ENCODE assay signal across 15 cellular contexts in genomic region chr7:37275086-37275485, GRCh38.
DNase-seq lines count a peak whose midpoint lies in the region; ATAC-seq and TF ChIP-seq lines count a peak whose summit lies in the region.
"Had no signal": no experiment of that assay in that cellular context is flagged by ENCODE, and none has a peak within 500 bp of the region (broad histone marks: within the 10 kb centered on the region; RNA-seq: fewer than 3 reads in every experiment).

No MANE protein-coding gene starts in this region.

- TF ChIP-seq POLR2A in stomach (IDR thresholded peaks at IDR 0.05), result no peak

- intact Hi-C loops in dorsolateral prefrontal cortex (cut with DNase I), result loop anchor here in 1 of 2 donors (5.0 kb wide), 1 partner anchor 43 kb away; no protein-coding TSS in a partner anchor
- intact Hi-C loops in stomach (cut with DNase I; ENCODE audit: low total_unique reads), result no loop called here

- H3K9me3 ChIP-seq in neural progenitor cell (ENCODE audit: low read depth) (no peaks in the 10 kb centered on the region), stomach (no peaks in the 10 kb centered on the region)
- H3K9me3 ChIP-seq: HAP-1 had no signal

- CTCF ChIA-PET in activated naive CD4-positive, alpha-beta T cell treated with anti-CD3 and anti-CD28 coated beads, Interleukin-2, amount 10 ng/mL, durations not matched to agents 7 days and 5 days (lab: Charles Lee), result interaction anchor here (1.0 to 2.2 kb wide), 3 partner anchors 10 to 220 kb away, joined by 3 to 7 read pairs (median 4); no protein-coding TSS in a partner anchor

- no peak for TF ChIP-seq CTCF in dorsolateral prefrontal cortex (IDR thresholded peaks at IDR 0.05 in 54 of 56, conservative IDR thresholded peaks at IDR 0.05 in 2 of 56; ENCODE audit: low read depth in 1 of 56, partially characterized antibody in 56 of 56)
- TF ChIP-seq CTCF in neural progenitor cell (IDR thresholded peaks at IDR 0.05), result no peak
- TF ChIP-seq CTCF in stomach (IDR thresholded peaks at IDR 0.05), result no peak

- H3K36me3 Mint-ChIP-seq in activated naive CD4-positive, alpha-beta T cell treated with anti-CD3 and anti-CD28 coated beads, Interleukin-2, amount 10 ng/mL, durations not matched to agents 7 days and 5 days, result peaks cover 37% of the 10 kb centered on the region
- H3K36me3 Mint-ChIP-seq in activated naive CD4-positive, alpha-beta T cell treated with anti-CD3 and anti-CD28 coated beads, Interleukin-2, amount 50 U/mL, for 72 hours, result peaks cover 4 to 22% of the 10 kb centered on the region in 2 donors
- H3K36me3 Mint-ChIP-seq in neural progenitor cell, result peaks cover 5% of the 10 kb centered on the region

- no peaks in the 10 kb centered on the region for H3K27me3 Mint-ChIP-seq in activated naive CD4-positive, alpha-beta T cell treated with anti-CD3 and anti-CD28 coated beads, Interleukin-2, amount 10 ng/mL, durations not matched to agents 7 days and 5 days
- H3K27me3 Mint-ChIP-seq in neural progenitor cell (ENCODE audit: insufficient read depth, low read depth), result peaks cover 2% of the 10 kb centered on the region

- H3K4me3 ChIP-seq in dorsolateral prefrontal cortex (no peak overlapping the region), neural progenitor cell (no peak overlapping the region), stomach (no peak overlapping the region)
- H3K4me3 ChIP-seq: HAP-1 had no signal

- DNase-seq in activated naive CD4-positive, alpha-beta T cell treated with anti-CD3 and anti-CD28 coated beads, Interleukin-2, amount 10 ng/mL, durations not matched to agents 7 days and 5 days, result no peak
- no peak for DNase-seq in activated naive CD4-positive, alpha-beta T cell treated with anti-CD3 and anti-CD28 coated beads, Interleukin-2, amount 50 U/mL, for 72 hours (ENCODE audit: low spot score in 2 of 2)
- DNase-seq in dorsolateral prefrontal cortex, result no peak
- DNase-seq in neural progenitor cell (ENCODE audit: low spot score), result no peak
- DNase-seq in Kasumi-1 (lab: John Stamatoyannopoulos, UW), result no peak
- no peak for DNase-seq in NCI-H2171 (lab: John Stamatoyannopoulos, UW)
- no peak for DNase-seq in stomach
- DNase-seq: CD8-positive, alpha-beta T cell; COR-L47; DND-41; GF-D8 had no signal

- H3K4me1 Mint-ChIP-seq in activated naive CD4-positive, alpha-beta T cell treated with anti-CD3 and anti-CD28 coated beads, Interleukin-2, amount 10 ng/mL, durations not matched to agents 7 days and 5 days, result peaks cover 47% of the 10 kb centered on the region
- H3K4me1 Mint-ChIP-seq in neural progenitor cell, result peaks cover 8% of the 10 kb centered on the region
- H3K4me1 Mint-ChIP-seq: CD14-positive monocyte had no signal

- WGBS in stomach, 5 donors, result 51 to 75% (median 72%) methylated on average over 3 of the region's 3 CpGs

- no peak overlapping the region for H2AFZ ChIP-seq in neural progenitor cell (replicated peaks)

- H3K9ac ChIP-seq in neural progenitor cell, result no peak overlapping the region

- no peak for ATAC-seq in activated naive CD4-positive, alpha-beta T cell treated with anti-CD3 and anti-CD28 coated beads, Interleukin-2, amount 50 U/mL, for 72 hours
- ATAC-seq: CD8-positive, alpha-beta T cell had no signal

- TF ChIP-seq EP300 in stomach (IDR thresholded peaks at IDR 0.05), result no peak

- H3K27ac Mint-ChIP-seq in activated naive CD4-positive, alpha-beta T cell treated with anti-CD3 and anti-CD28 coated beads, Interleukin-2, amount 10 ng/mL, durations not matched to agents 7 days and 5 days, result peak overlapping the region; percentile 42
- no peak overlapping the region for H3K27ac Mint-ChIP-seq in activated naive CD4-positive, alpha-beta T cell treated with anti-CD3 and anti-CD28 coated beads, Interleukin-2, amount 50 U/mL, for 72 hours
- no peak overlapping the region for H3K27ac Mint-ChIP-seq in neural progenitor cell

- H3K27me3 ChIP-seq in dorsolateral prefrontal cortex, result no peaks in the 10 kb centered on the region
- no peaks in the 10 kb centered on the region for H3K27me3 ChIP-seq in neural progenitor cell
- H3K27me3 ChIP-seq in stomach, result no peaks in the 10 kb centered on the region

- no peak overlapping the region for H3K4me2 ChIP-seq in neural progenitor cell

- H3K4me3 Mint-ChIP-seq in activated naive CD4-positive, alpha-beta T cell treated with anti-CD3 and anti-CD28 coated beads, Interleukin-2, amount 10 ng/mL, durations not matched to agents 7 days and 5 days, result no peak overlapping the region
- no peak overlapping the region for H3K4me3 Mint-ChIP-seq in neural progenitor cell
- H3K4me3 Mint-ChIP-seq: CD14-positive monocyte; CD8-positive, alpha-beta T cell had no signal

- no peaks in the 10 kb centered on the region for H3K79me2 ChIP-seq in neural progenitor cell (ENCODE audit: low read depth)

- H3K36me3 ChIP-seq in neural progenitor cell (no peaks in the 10 kb centered on the region), stomach (peaks cover 0 to 5% (median 0%) of the 10 kb centered on the region in 4 donors)
- H3K36me3 ChIP-seq: HAP-1 had no signal

- H3K4me1 ChIP-seq in neural progenitor cell (peaks cover 15% of the 10 kb centered on the region), stomach (no peaks in the 10 kb centered on the region)
- H3K4me1 ChIP-seq: HAP-1 had no signal

- no peaks in the 10 kb centered on the region for H4K20me1 ChIP-seq in neural progenitor cell (ENCODE audit: low read depth)

- peaks cover 14% of the 10 kb centered on the region for H3F3A ChIP-seq in neural progenitor cell (ENCODE audit: low read depth)

- H3K27ac ChIP-seq in dorsolateral prefrontal cortex (peak overlapping the region in 58 of 59 donors; percentile 67 to 100 (median 98)), neural progenitor cell (peak overlapping the region; percentile 76), temporal lobe (ENCODE audit: low read depth, low read length) (peak overlapping the region; percentile 85), stomach (no peak overlapping the region)
- H3K27ac ChIP-seq: 22Rv1 had no signal

- H3K9me3 Mint-ChIP-seq in activated naive CD4-positive, alpha-beta T cell treated with anti-CD3 and anti-CD28 coated beads, Interleukin-2, amount 10 ng/mL, durations not matched to agents 7 days and 5 days, result no peaks in the 10 kb centered on the region
- H3K9me3 Mint-ChIP-seq in activated naive CD4-positive, alpha-beta T cell treated with anti-CD3 and anti-CD28 coated beads, Interleukin-2, amount 50 U/mL, for 72 hours, result no peaks in the 10 kb centered on the region
- peaks cover 5% of the 10 kb centered on the region for H3K9me3 Mint-ChIP-seq in neural progenitor cell
- H3K9me3 Mint-ChIP-seq: CD14-positive monocyte; CD8-positive, alpha-beta T cell had no signal

Comparison
In these comparisons a context has a peak if more than half of its experiments do, and no peak if none do; other contexts are left out.
1. H3K27ac ChIP-seq: peak in dorsolateral prefrontal cortex (58 of 59), neural progenitor cell (single experiment) and temporal lobe (single experiment); none in stomach (0 of 5).